18 cellular contexts compared by ENCODE assay signal in genomic region chr20:57919059-57919458, GRCh38.
"Had no signal": no experiment of that assay in that cellular context is flagged by ENCODE, and none has a peak within 500 bp of the region (broad histone marks: within the 10 kb centered on the region; RNA-seq: fewer than 3 reads in every experiment).

No MANE protein-coding gene starts in this region.

- H2AFZ ChIP-seq: parathyroid adenoma had no signal

- H3K4me3 ChIP-seq: heart right ventricle, psoas muscle, sigmoid colon, skin epidermis, stomach, vagina had no signal

- H3K9ac ChIP-seq: parathyroid adenoma had no signal

- H3K79me2 ChIP-seq: parathyroid adenoma had no signal

- H3K9me3 ChIP-seq: heart right ventricle, psoas muscle, sigmoid colon, stomach, vagina had no signal

- H3K4me1 ChIP-seq: heart right ventricle, parathyroid adenoma, psoas muscle, sigmoid colon, stomach, vagina had no signal

- H3K27ac ChIP-seq: heart right ventricle, parathyroid adenoma, psoas muscle, sigmoid colon, skin epidermis, stomach, vagina had no signal

- DNase-seq: effector memory CD4-positive, alpha-beta T cell; heart right ventricle; left cardiac atrium; mesendoderm; naive thymus-derived CD8-positive, alpha-beta T cell; psoas muscle; retina; sigmoid colon; stimulated activated CD4-positive, alpha-beta T cell treated with anti-CD3 and anti-CD28 coated beads, Interleukin-12 subunit alpha, Interleukin-12 subunit beta, amount 100 ng/mL, for 4 hours; stimulated activated naive CD4-positive, alpha-beta T cell; stomach had no signal

- ATAC-seq: esophagus mucosa; heart right ventricle; left cardiac atrium; naive thymus-derived CD8-positive, alpha-beta T cell; psoas muscle had no signal

- FAIRE-seq: endometrium, frontal cortex, keratinocyte had no signal

- H3K27me3 ChIP-seq: heart right ventricle, sigmoid colon, stomach, vagina had no signal

- H3K36me3 ChIP-seq: heart right ventricle, sigmoid colon, stomach, vagina had no signal
